ENCODE assay signal across 8 cellular contexts in the genomic region with DNA sequence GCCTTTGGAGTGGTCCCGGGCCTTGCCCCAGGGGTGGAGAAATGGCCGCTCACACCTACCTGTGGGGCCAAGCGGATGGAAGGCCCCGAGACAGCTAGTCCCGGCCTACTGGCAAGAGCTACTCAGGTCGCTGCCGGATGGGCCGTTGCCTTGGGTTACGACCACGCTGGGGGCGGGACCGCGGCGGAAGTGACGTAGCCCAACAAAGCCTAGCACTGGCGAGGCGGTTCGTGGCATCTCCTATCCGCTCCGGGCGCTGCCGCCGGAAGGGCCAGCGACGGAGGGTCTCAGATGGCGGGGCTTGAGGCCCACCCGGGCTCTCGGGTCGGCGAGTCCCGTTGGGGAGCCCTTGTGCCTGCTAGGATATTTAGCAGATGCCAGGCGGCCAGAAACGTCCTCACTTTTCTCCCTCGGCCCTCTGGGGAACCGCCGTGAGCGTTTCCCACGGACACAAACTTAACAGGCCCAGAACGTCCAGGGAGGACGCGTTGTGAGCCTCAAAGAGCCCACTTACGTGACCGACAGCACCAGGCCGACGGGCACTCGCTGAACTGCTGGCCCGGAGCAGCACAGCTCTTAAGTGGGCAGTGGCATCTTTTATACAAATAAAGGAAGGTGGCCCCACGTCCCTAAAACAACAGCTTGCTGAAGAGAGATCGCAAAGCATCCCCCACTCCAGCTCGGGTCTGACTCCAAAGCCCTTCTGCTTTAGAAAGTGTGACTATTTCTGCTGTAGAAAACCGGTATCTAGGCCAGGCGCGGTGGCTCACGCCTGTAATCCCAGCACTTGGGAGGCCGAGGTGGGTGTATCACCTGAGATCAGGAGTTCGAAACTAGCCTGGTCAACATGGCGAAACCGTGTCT. TPM values are rescaled to one million over a fixed set of nuclear protein-coding genes. Genes with fewer than 3 reads are reported as not detected.
A peak's percentile ranks its signal among the peaks of the same experiment; 100 is the strongest.
DNase-seq lines count a peak whose midpoint lies in the region; ATAC-seq and TF ChIP-seq lines count a peak whose summit lies in the region.

A gene with protein sequence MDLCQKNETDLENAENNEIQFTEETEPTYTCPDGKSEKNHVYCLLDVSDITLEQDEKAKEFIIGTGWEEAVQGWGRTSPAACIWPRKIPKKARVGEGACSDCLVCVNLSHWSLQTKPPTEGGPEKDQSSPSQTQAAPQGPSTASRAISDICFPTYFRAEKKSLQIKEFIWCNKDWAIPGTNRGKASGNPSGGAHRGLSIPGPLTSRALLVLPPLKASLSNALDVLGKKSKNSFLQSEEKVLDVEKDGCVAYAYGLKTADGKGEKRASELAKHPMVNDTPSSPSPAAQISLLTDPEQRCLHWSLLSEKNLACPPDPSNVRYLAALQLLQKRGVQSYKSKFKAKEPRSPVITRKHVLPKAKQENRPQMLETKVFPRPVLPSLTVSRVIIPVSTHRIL (minus strand): TSS at position 162 of the 864 bp plus-strand sequence. CDS start 13,283 bp downstream, outside the sequence.

- no peaks in the 10 kb centered on the region for H3K36me3 Mint-ChIP-seq in activated naive CD4-positive, alpha-beta T cell treated with anti-CD3 and anti-CD28 coated beads, Interleukin-2, amount 50 U/mL, for 24 hours
- no peaks in the 10 kb centered on the region for H3K36me3 Mint-ChIP-seq in glutamatergic neuron (ENCODE audit: unreplicated experiment)

- H3K9me3 Mint-ChIP-seq in activated naive CD4-positive, alpha-beta T cell treated with anti-CD3 and anti-CD28 coated beads, Interleukin-2, amount 50 U/mL, for 24 hours: no peaks in the 10 kb centered on the region
- H3K9me3 Mint-ChIP-seq in glutamatergic neuron (ENCODE audit: unreplicated experiment): peaks cover 2% of the 10 kb centered on the region

- ATAC-seq in HG02588 (IDR thresholded peaks at IDR 0.05; ENCODE audit: unreplicated experiment) (peak; percentile 94), omental fat pad (ENCODE audit: low FRiP score) (peak; percentile 98)

- H3K27me3 Mint-ChIP-seq in activated naive CD4-positive, alpha-beta T cell treated with anti-CD3 and anti-CD28 coated beads, Interleukin-2, amount 50 U/mL, for 24 hours: no peaks in the 10 kb centered on the region
- no peaks in the 10 kb centered on the region for H3K27me3 Mint-ChIP-seq in glutamatergic neuron (ENCODE audit: unreplicated experiment)

- POLR2A ChIA-PET in GM10248 (lab: Yijun Ruan, JAX): interaction anchor here (1.5 kb wide), 1 partner anchor 70 kb away, joined by 3 read pairs; a partner anchor contains a TSS

- TF ChIP-seq CTCF in GM10248 (IDR thresholded peaks at IDR 0.05; ENCODE audit: control extremely low read depth, extremely low read depth, low read depth, missing control alignments) (no peak), glutamatergic neuron (IDR thresholded peaks at IDR 0.05; ENCODE audit: partially characterized antibody, unreplicated experiment) (no peak), omental fat pad (IDR thresholded peaks at IDR 0.05) (no peak)

- H3K27ac ChIP-seq in temporal lobe (ENCODE audit: low read depth, low read length): peak within 1 kb of the TSS; percentile 95

- H3K4me3 Mint-ChIP-seq in activated naive CD4-positive, alpha-beta T cell treated with anti-CD3 and anti-CD28 coated beads, Interleukin-2, amount 50 U/mL, for 24 hours: peak within 1 kb of the TSS; percentile 39
- no peak within 1 kb of the TSS for H3K4me3 Mint-ChIP-seq in glutamatergic neuron (ENCODE audit: unreplicated experiment)

- no peaks in the 10 kb centered on the region for H3K4me1 Mint-ChIP-seq in activated naive CD4-positive, alpha-beta T cell treated with anti-CD3 and anti-CD28 coated beads, Interleukin-2, amount 50 U/mL, for 24 hours
- peaks cover 2% of the 10 kb centered on the region for H3K4me1 Mint-ChIP-seq in glutamatergic neuron (ENCODE audit: low read depth, unreplicated experiment)

- H3K27ac Mint-ChIP-seq in activated naive CD4-positive, alpha-beta T cell treated with anti-CD3 and anti-CD28 coated beads, Interleukin-2, amount 50 U/mL, for 24 hours: peak within 1 kb of the TSS; percentile 87
- H3K27ac Mint-ChIP-seq in glutamatergic neuron (ENCODE audit: unreplicated experiment): peak within 1 kb of the TSS; percentile 38

- CTCF ChIA-PET in GM10248 (lab: Yijun Ruan, JAX): interaction anchor here (1.0 to 3.7 kb wide), 5 partner anchors 11 to 47 kb away, joined by 3 to 24 read pairs (median 5); a partner anchor contains a TSS

- DNase-seq in GM10248 (ENCODE audit: extremely low spot score) (peak; percentile 98), NCI-H1048 (lab: John Stamatoyannopoulos, UW) (peak; percentile 24), SK-N-DZ (ENCODE audit: low spot score) (peak; percentile 98), glutamatergic neuron (peak; percentile 99), omental fat pad (ENCODE audit: low spot score) (peak; percentile 96)

RNA-seq across cellular contexts. Expression of the gene that starts here (rescaled TPM):
- polyA plus RNA-seq in SK-N-DZ (2014; cell fraction: cytosol; rRNA removed): 2.0 and 3.1 TPM in 2 replicates
- 1.9 and 3.3 TPM in 2 replicates for polyA plus RNA-seq in SK-N-DZ (2014; cell fraction: nucleus; rRNA removed)
- total RNA-seq in glutamatergic neuron (ENCODE audit: unreplicated experiment): 1.0 TPM
- 1 to 10 TPM in 1 of 4 donors, not detected in 3; 1.2 TPM for total RNA-seq in omental fat pad
- total RNA-seq in temporal lobe: 3.7 TPM

Comparison
In these comparisons a context has a peak if more than half of its experiments do, and no peak if none do; other contexts are left out.
1. Peak in every context shown above with its lines: DNase-seq, ATAC-seq and H3K27ac ChIP-seq.
2. DNase-seq: peak in every context shown above with its lines; median percentile 99 in glutamatergic neuron; 98 in GM10248; 98 in SK-N-DZ; 96 in omental fat pad; 24 in NCI-H1048.